ENCODE assay signal across 22 cellular contexts in the genomic region with DNA sequence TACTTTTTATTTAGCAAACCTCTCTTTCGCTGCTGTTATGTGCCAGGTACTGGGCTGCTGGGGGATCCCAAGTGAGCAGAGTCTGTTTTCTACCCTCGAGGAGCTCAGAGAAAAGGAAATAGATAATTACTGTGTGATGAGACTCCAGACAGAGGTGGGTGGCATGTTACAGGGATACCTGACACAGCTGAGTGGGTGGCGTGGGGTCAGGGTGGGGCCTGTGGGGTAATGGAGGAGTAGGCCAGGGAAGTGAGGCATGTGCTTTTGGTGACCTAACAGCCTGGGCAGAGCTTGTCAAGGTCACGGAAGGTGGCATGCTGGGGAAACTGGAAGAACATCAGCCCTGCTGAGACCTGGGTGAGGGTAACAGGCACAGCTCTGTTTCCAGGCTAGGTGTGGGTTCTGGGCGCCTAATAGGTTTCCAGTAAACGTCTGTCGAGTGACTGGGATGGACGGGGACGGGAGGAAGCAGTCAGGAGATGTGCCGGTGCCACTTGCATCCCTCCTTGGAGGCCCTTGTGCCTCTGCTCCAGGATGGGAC. TPM values are rescaled to one million over a fixed set of nuclear protein-coding genes. Genes with fewer than 3 reads are reported as not detected.
DNase-seq lines count a peak whose midpoint lies in the region; FAIRE-seq and TF ChIP-seq lines count a peak whose summit lies in the region.
"Had no signal": no experiment of that assay in that cellular context is flagged by ENCODE, and none has a peak within 500 bp of the region (broad histone marks: within the 10 kb centered on the region; RNA-seq: fewer than 3 reads in every experiment).

No MANE protein-coding gene starts in this region.

- DNase-seq in activated naive CD4-positive, alpha-beta T cell treated with anti-CD3 and anti-CD28 coated beads for 36 hours = no peak
- DNase-seq in activated naive CD4-positive, alpha-beta T cell treated with anti-CD3 and anti-CD28 coated beads, Interleukin-2, amount 50 U/mL, for 16 hours = no peak
- DNase-seq in osteocyte (ENCODE audit: extremely low spot score, unreplicated experiment) (peak; percentile 75), urothelium cell line (ENCODE audit: low spot score) (no peak), NCI-H1092 (lab: John Stamatoyannopoulos, UW) (no peak), small intestine (no peak)
- no peak for DNase-seq in activated T-helper 1 cell treated with anti-CD3 and anti-CD28 coated beads, Interleukin-12 subunit alpha, Interleukin-12 subunit beta, Interleukin-2, Interleukin-4 antibody, amounts not matched to agents 30 ng/mL and 10 ng/mL and 1 ng/mL, durations not matched to agents 14 hours and 24 hours and 36 hours (ENCODE audit: low spot score)
- DNase-seq: ACHN; Calu3; CD4-positive, CD25-positive, alpha-beta regulatory T cell; DMS 273 treated with DMSO at 0.1 percent for 48 hours; DMS79; GOT3; H9 had no signal

- H3K36me3 ChIP-seq in small intestine (ENCODE audit: control insufficient read depth in 2 of 2, insufficient read depth in 2 of 2, low read length in 2 of 2) = peaks cover 8 to 15% of the 10 kb centered on the region in 2 donors

- H3K27ac Mint-ChIP-seq in activated naive CD4-positive, alpha-beta T cell treated with anti-CD3 and anti-CD28 coated beads for 36 hours = peak overlapping the region; percentile 13
- peak overlapping the region; percentile 43 for H3K27ac Mint-ChIP-seq in dendritic cell treated with granulocyte-macrophage colony-stimulating factor and Interleukin-4, amounts not matched to agents 40 ng/mL and 50 ng/mL, for 4 days
- H3K27ac Mint-ChIP-seq in osteocyte (ENCODE audit: unreplicated experiment) = no peak overlapping the region
- H3K27ac Mint-ChIP-seq in activated T-helper 1 cell treated with anti-CD3 and anti-CD28 coated beads, Interleukin-12 subunit alpha, Interleukin-12 subunit beta, Interleukin-2, Interleukin-4 antibody, amounts not matched to agents 30 ng/mL and 10 ng/mL and 1 ng/mL, durations not matched to agents 14 hours and 24 hours and 36 hours = no peak overlapping the region

- no peaks in the 10 kb centered on the region for H3K4me1 ChIP-seq in small intestine (ENCODE audit: control insufficient read depth in 2 of 2, insufficient read depth in 1 of 2, low read depth in 1 of 2, low read length in 1 of 2)

- TF ChIP-seq CTCF in osteocyte (IDR thresholded peaks at IDR 0.05) = no peak

- no peak overlapping the region for H3K27ac ChIP-seq in small intestine (ENCODE audit: low read depth in 1 of 2, low read length in 1 of 2)
- H3K27ac ChIP-seq: BLaER1 treated with 17β-estradiol and CSF1 and Interleukin-3, amounts not matched to agents 10 nM and 100 nM had no signal

- intact Hi-C loops in activated naive CD4-positive, alpha-beta T cell treated with anti-CD3 and anti-CD28 coated beads for 36 hours (cut with micrococcal nuclease) = no loop called here
- intact Hi-C loops in dendritic cell treated with granulocyte-macrophage colony-stimulating factor and Interleukin-4, amounts not matched to agents 40 ng/mL and 50 ng/mL, for 4 days (cut with micrococcal nuclease) = no loop called here
- intact Hi-C loops in activated T-helper 1 cell treated with anti-CD3 and anti-CD28 coated beads, Interleukin-12 subunit alpha, Interleukin-12 subunit beta, Interleukin-2, Interleukin-4 antibody, amounts not matched to agents 30 ng/mL and 10 ng/mL and 1 ng/mL, durations not matched to agents 14 hours and 24 hours and 36 hours (cut with micrococcal nuclease) = no loop called here

- peaks cover 40% of the 10 kb centered on the region for H3K36me3 Mint-ChIP-seq in activated naive CD4-positive, alpha-beta T cell treated with anti-CD3 and anti-CD28 coated beads for 36 hours (ENCODE audit: low read depth)
- H3K36me3 Mint-ChIP-seq in dendritic cell treated with granulocyte-macrophage colony-stimulating factor and Interleukin-4, amounts not matched to agents 40 ng/mL and 50 ng/mL, for 4 days (ENCODE audit: low read depth) = peaks cover 91% of the 10 kb centered on the region
- peaks cover 48% of the 10 kb centered on the region for H3K36me3 Mint-ChIP-seq in osteocyte (ENCODE audit: unreplicated experiment)
- H3K36me3 Mint-ChIP-seq in activated T-helper 1 cell treated with anti-CD3 and anti-CD28 coated beads, Interleukin-12 subunit alpha, Interleukin-12 subunit beta, Interleukin-2, Interleukin-4 antibody, amounts not matched to agents 30 ng/mL and 10 ng/mL and 1 ng/mL, durations not matched to agents 14 hours and 24 hours and 36 hours (ENCODE audit: low read depth) = peaks cover 20% of the 10 kb centered on the region

- H3K4me3 ChIP-seq in small intestine (ENCODE audit: low read depth in 1 of 2, low read length in 2 of 2) = no peak overlapping the region
- H3K4me3 ChIP-seq: BLaER1 treated with 17β-estradiol and CSF1 and Interleukin-3, amounts not matched to agents 10 nM and 100 nM; GM12878 had no signal

- H3K9me3 Mint-ChIP-seq in activated naive CD4-positive, alpha-beta T cell treated with anti-CD3 and anti-CD28 coated beads for 36 hours = no peaks in the 10 kb centered on the region
- no peaks in the 10 kb centered on the region for H3K9me3 Mint-ChIP-seq in dendritic cell treated with granulocyte-macrophage colony-stimulating factor and Interleukin-4, amounts not matched to agents 40 ng/mL and 50 ng/mL, for 4 days
- H3K9me3 Mint-ChIP-seq in osteocyte (ENCODE audit: unreplicated experiment) = no peaks in the 10 kb centered on the region
- no peaks in the 10 kb centered on the region for H3K9me3 Mint-ChIP-seq in activated T-helper 1 cell treated with anti-CD3 and anti-CD28 coated beads, Interleukin-12 subunit alpha, Interleukin-12 subunit beta, Interleukin-2, Interleukin-4 antibody, amounts not matched to agents 30 ng/mL and 10 ng/mL and 1 ng/mL, durations not matched to agents 14 hours and 24 hours and 36 hours
- H3K9me3 Mint-ChIP-seq: H9 had no signal

- H3K4me3 Mint-ChIP-seq in activated naive CD4-positive, alpha-beta T cell treated with anti-CD3 and anti-CD28 coated beads for 36 hours = no peak overlapping the region
- no peak overlapping the region for H3K4me3 Mint-ChIP-seq in dendritic cell treated with granulocyte-macrophage colony-stimulating factor and Interleukin-4, amounts not matched to agents 40 ng/mL and 50 ng/mL, for 4 days
- H3K4me3 Mint-ChIP-seq in osteocyte (ENCODE audit: unreplicated experiment) = no peak overlapping the region
- H3K4me3 Mint-ChIP-seq in activated T-helper 1 cell treated with anti-CD3 and anti-CD28 coated beads, Interleukin-12 subunit alpha, Interleukin-12 subunit beta, Interleukin-2, Interleukin-4 antibody, amounts not matched to agents 30 ng/mL and 10 ng/mL and 1 ng/mL, durations not matched to agents 14 hours and 24 hours and 36 hours = no peak overlapping the region
- H3K4me3 Mint-ChIP-seq: CD4-positive, CD25-positive, alpha-beta regulatory T cell; H9 had no signal

- H3K4me1 Mint-ChIP-seq in activated naive CD4-positive, alpha-beta T cell treated with anti-CD3 and anti-CD28 coated beads for 36 hours (ENCODE audit: low read depth) = peaks cover 14% of the 10 kb centered on the region
- H3K4me1 Mint-ChIP-seq in dendritic cell treated with granulocyte-macrophage colony-stimulating factor and Interleukin-4, amounts not matched to agents 40 ng/mL and 50 ng/mL, for 4 days (ENCODE audit: low read depth) = peaks cover 16% of the 10 kb centered on the region
- H3K4me1 Mint-ChIP-seq in osteocyte (ENCODE audit: unreplicated experiment) = no peaks in the 10 kb centered on the region
- H3K4me1 Mint-ChIP-seq in activated T-helper 1 cell treated with anti-CD3 and anti-CD28 coated beads, Interleukin-12 subunit alpha, Interleukin-12 subunit beta, Interleukin-2, Interleukin-4 antibody, amounts not matched to agents 30 ng/mL and 10 ng/mL and 1 ng/mL, durations not matched to agents 14 hours and 24 hours and 36 hours (ENCODE audit: low read depth) = peaks cover 11% of the 10 kb centered on the region
- H3K4me1 Mint-ChIP-seq: H9 had no signal

- H3K27me3 Mint-ChIP-seq in activated naive CD4-positive, alpha-beta T cell treated with anti-CD3 and anti-CD28 coated beads for 36 hours (ENCODE audit: low read depth) = no peaks in the 10 kb centered on the region
- H3K27me3 Mint-ChIP-seq in dendritic cell treated with granulocyte-macrophage colony-stimulating factor and Interleukin-4, amounts not matched to agents 40 ng/mL and 50 ng/mL, for 4 days = no peaks in the 10 kb centered on the region
- no peaks in the 10 kb centered on the region for H3K27me3 Mint-ChIP-seq in osteocyte (ENCODE audit: unreplicated experiment)
- no peaks in the 10 kb centered on the region for H3K27me3 Mint-ChIP-seq in activated T-helper 1 cell treated with anti-CD3 and anti-CD28 coated beads, Interleukin-12 subunit alpha, Interleukin-12 subunit beta, Interleukin-2, Interleukin-4 antibody, amounts not matched to agents 30 ng/mL and 10 ng/mL and 1 ng/mL, durations not matched to agents 14 hours and 24 hours and 36 hours (ENCODE audit: insufficient read depth)

- CTCF ChIA-PET in activated naive CD4-positive, alpha-beta T cell treated with anti-CD3 and anti-CD28 coated beads for 36 hours (lab: Charles Lee) = interaction anchor here (1.0 kb wide), 1 partner anchor 22 kb away, joined by 4 read pairs; no protein-coding TSS in a partner anchor

- H3K27me3 ChIP-seq in small intestine (ENCODE audit: control insufficient read depth in 2 of 2, insufficient read depth in 2 of 2, low read length in 2 of 2) = no peaks in the 10 kb centered on the region
- H3K27me3 ChIP-seq: BLaER1 treated with 17β-estradiol and CSF1 and Interleukin-3, amounts not matched to agents 10 nM and 100 nM had no signal

- FAIRE-seq in urothelium cell line (lab: Jason Lieb, UNC) = peak; percentile 70
- FAIRE-seq in small intestine (lab: Jason Lieb, UNC) = no peak
- FAIRE-seq: GM12878, GM18507, HepG2, HTR-8/SVneo had no signal

- H3K9me3 ChIP-seq in small intestine (ENCODE audit: control insufficient read depth, low read depth) = no peaks in the 10 kb centered on the region
- H3K9me3 ChIP-seq: BLaER1 treated with 17β-estradiol and CSF1 and Interleukin-3, amounts not matched to agents 10 nM and 100 nM had no signal

- 91 to 94% (median 92%) methylated on average over 10 of the region's 10 CpGs for whole genome bisulfite sequencing in small intestine, 3 donors

RNA-seq across cellular contexts. Expression of a gene that starts 36.5 kb away (rescaled TPM):
- not detected for total RNA-seq in activated naive CD4-positive, alpha-beta T cell treated with anti-CD3 and anti-CD28 coated beads for 36 hours
- total RNA-seq in osteocyte = not detected in 2 replicates
- not detected in 2 replicates for total RNA-seq in activated T-helper 1 cell treated with anti-CD3 and anti-CD28 coated beads, Interleukin-12 subunit alpha, Interleukin-12 subunit beta, Interleukin-2, Interleukin-4 antibody, amounts not matched to agents 30 ng/mL and 10 ng/mL and 1 ng/mL, durations not matched to agents 14 hours and 24 hours and 36 hours
- polyA plus RNA-seq in small intestine = under 1 TPM in 1 of 3 donors, not detected in 2; 0.12 TPM
- total RNA-seq: A172; Calu3; CD4-positive, CD25-positive, alpha-beta regulatory T cell; G401; GM12878; HepG2 had no signal
- polyA plus RNA-seq: CD4-positive, CD25-positive, alpha-beta regulatory T cell; GM12878; HepG2 had no signal

RNA-seq across cellular contexts. Expression of a gene that starts 50.2 kb away (rescaled TPM):
- total RNA-seq in activated naive CD4-positive, alpha-beta T cell treated with anti-CD3 and anti-CD28 coated beads for 36 hours = 1 to 10 TPM; 5.6 to 6.5 TPM
- 13.0 and 13.6 TPM in 2 replicates for total RNA-seq in osteocyte
- total RNA-seq in activated T-helper 1 cell treated with anti-CD3 and anti-CD28 coated beads, Interleukin-12 subunit alpha, Interleukin-12 subunit beta, Interleukin-2, Interleukin-4 antibody, amounts not matched to agents 30 ng/mL and 10 ng/mL and 1 ng/mL, durations not matched to agents 14 hours and 24 hours and 36 hours = 12.5 and 13.0 TPM in 2 replicates
- polyA plus RNA-seq in small intestine = 1 to 10 TPM; 2.2 to 3.6 (median 3.4) TPM

Comparison
In these comparisons a context has a peak if more than half of its experiments do, and no peak if none do; other contexts are left out.
1. H3K27ac Mint-ChIP-seq: peak in activated naive CD4-positive, alpha-beta T cell treated with anti-CD3 and anti-CD28 coated beads for 36 hours (single experiment) and dendritic cell treated with granulocyte-macrophage colony-stimulating factor and Interleukin-4, amounts not matched to agents 40 ng/mL and 50 ng/mL, for 4 days (single experiment); none in osteocyte (single experiment) and activated T-helper 1 cell treated with anti-CD3 and anti-CD28 coated beads, Interleukin-12 subunit alpha, Interleukin-12 subunit beta, Interleukin-2, Interleukin-4 antibody, amounts not matched to agents 30 ng/mL and 10 ng/mL and 1 ng/mL, durations not matched to agents 14 hours and 24 hours and 36 hours (single experiment).